Comparison of ENCODE assay signal across 9 cellular contexts in genomic region chr19:54478677-54479266, GRCh38. TPM values are rescaled to one million over a fixed set of nuclear protein-coding genes. Genes with fewer than 3 reads are reported as not detected.
DNase-seq lines count a peak whose midpoint lies in the region; ATAC-seq and TF ChIP-seq lines count a peak whose summit lies in the region.
"Had no signal": no experiment of that assay in that cellular context is flagged by ENCODE, and none has a peak within 500 bp of the region (broad histone marks: within the 10 kb centered on the region; RNA-seq: fewer than 3 reads in every experiment).

No MANE protein-coding gene starts in this region.

- H3K36me3 ChIP-seq in brain microvascular endothelial cell (replicated peaks) (no peaks in the 10 kb centered on the region), lung (ENCODE audit: control insufficient read depth in 2 of 2, insufficient read depth in 2 of 2, low read length in 2 of 2) (no peaks in the 10 kb centered on the region)

- in situ Hi-C loops in brain microvascular endothelial cell (cut with HindIII; ENCODE audit: low pct_ligation_motif_present, low sequenced_read_pairs), result no loop called here

- no peaks in the 10 kb centered on the region for H3K27me3 ChIP-seq in brain microvascular endothelial cell (replicated peaks)
- H3K27me3 ChIP-seq in lung (ENCODE audit: control insufficient read depth, insufficient read depth), result no peaks in the 10 kb centered on the region

- H3K27ac ChIP-seq in brain microvascular endothelial cell, result no peak overlapping the region
- no peak overlapping the region for H3K27ac ChIP-seq in lung (ENCODE audit: low read depth in 1 of 2, low read length in 1 of 2)

- no peaks in the 10 kb centered on the region for H3K9me3 ChIP-seq in lung (ENCODE audit: control insufficient read depth in 2 of 2, insufficient read depth in 1 of 2, low read length in 1 of 2)

- peak; percentile 69 for DNase-seq in Ammon's horn (ENCODE audit: low spot score)
- DNase-seq in NCI-H345 (lab: John Stamatoyannopoulos, UW), result peak; percentile 16
- no peak for DNase-seq in brain microvascular endothelial cell
- DNase-seq in lung (ENCODE audit: low spot score), result no peak
- DNase-seq in ureter (ENCODE audit: low spot score), result no peak
- no peak for DNase-seq in effector CD4-positive, alpha-beta T cell

- peak; percentile 84 for TF ChIP-seq CTCF in GM12872 (IDR thresholded peaks at IDR 0.05; ENCODE audit: insufficient read depth, low read depth, low read length)
- TF ChIP-seq CTCF in brain microvascular endothelial cell (IDR thresholded peaks at IDR 0.05; ENCODE audit: low read depth, low read length, missing control alignments), result peak; percentile 78
- TF ChIP-seq CTCF in lung (IDR thresholded peaks at IDR 0.05; ENCODE audit: control extremely low read depth, extremely low read depth), result peak; percentile 44

- WGBS in lung, 2 donors, result 15 to 16% methylated on average over 10 of the region's 10 CpGs

- no peak for ATAC-seq in lung (ENCODE audit: insufficient read depth, low FRiP score)
- no peak for ATAC-seq in HG03442 (IDR thresholded peaks at IDR 0.05; ENCODE audit: unreplicated experiment)

- H3K4me1 ChIP-seq in lung (ENCODE audit: control insufficient read depth in 2 of 2, insufficient read depth in 2 of 2, low read length in 2 of 2), result no peaks in the 10 kb centered on the region

- H3K4me3 ChIP-seq in brain microvascular endothelial cell (ENCODE audit: low read depth, low read length) (no peak overlapping the region), lung (no peak overlapping the region)

RNA-seq across cellular contexts. Expression of gene CDC42EP5, which starts 5.7 kb away (rescaled TPM):
- total RNA-seq in lung, result 10 to 100 TPM; 24.9 to 25.7 TPM
- polyA plus RNA-seq in lung, result 10 to 100 TPM; 15.8 to 17.8 TPM
- 77.0 TPM for total RNA-seq in ureter
- polyA plus RNA-seq: IgD-negative memory B cell had no signal

RNA-seq across cellular contexts. Expression of gene LENG9, which starts 15.2 kb away (rescaled TPM):
- 10 to 100 TPM in 1 of 2 donors, 1 to 10 TPM in 1; 1.8 to 13.8 TPM for total RNA-seq in lung
- 10 to 100 TPM in 1 of 2 donors, 1 to 10 TPM in 1; 4.6 to 11.9 TPM for polyA plus RNA-seq in lung
- total RNA-seq in ureter, result 10.2 TPM
- polyA plus RNA-seq: IgD-negative memory B cell had no signal

RNA-seq across cellular contexts. Expression of gene LAIR2, which starts 23.9 kb away (rescaled TPM):
- total RNA-seq in lung, result not detected
- polyA plus RNA-seq in lung, result 1 to 10 TPM in 1 of 2 donors, not detected in 1; 1.7 TPM
- total RNA-seq in ureter, result not detected

RNA-seq across cellular contexts. Expression of gene LENG8, which starts 29.8 kb away (rescaled TPM):
- total RNA-seq in lung (100 to 1,000 TPM in 1 of 2 donors, 10 to 100 TPM in 1; 75.1 to 199 TPM), ureter (269 TPM)
- polyA plus RNA-seq in lung, result 100 to 1,000 TPM in 1 of 2 donors, 10 to 100 TPM in 1; 86.4 to 139 TPM

Comparison
In these comparisons a context has a peak if more than half of its experiments do, and no peak if none do; other contexts are left out.
1. DNase-seq: peak in Ammon's horn (single experiment) and NCI-H345 (single experiment); none in brain microvascular endothelial cell (single experiment), lung (single experiment), ureter (single experiment) and effector CD4-positive, alpha-beta T cell (single experiment).
2. Peak in every context shown above with its lines, with median percentiles within 50 percentile points of each other: CTCF ChIP-seq.